Comparison of ENCODE assay signal across 1 cellular context in the genomic region with DNA sequence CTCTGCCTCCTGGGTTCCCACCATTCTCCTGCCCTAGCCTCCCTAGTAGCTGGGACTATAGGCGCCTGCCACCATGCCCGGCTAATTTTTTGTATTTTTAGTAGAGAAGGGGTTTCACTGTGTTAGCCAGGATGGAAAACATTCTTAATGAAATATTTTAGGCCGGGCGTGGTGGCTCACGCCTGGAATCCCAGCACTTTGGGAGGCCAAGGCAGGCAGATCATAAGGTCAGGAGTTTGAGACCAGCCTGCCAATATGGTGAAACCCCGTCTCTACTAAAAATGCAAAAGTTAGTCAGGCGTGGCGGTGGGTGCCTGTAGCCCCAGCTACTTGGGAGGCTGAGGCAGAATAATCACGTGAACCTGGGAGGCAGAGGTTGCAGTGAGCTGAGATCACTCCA.
TF ChIP-seq lines count a peak whose summit lies in the region.

No MANE protein-coding gene starts in this region.

TF ChIP-seq in HepG2, 621 proteins besides CTCF, POLR2A, EP300 and RAD21:
- TF ChIP-seq ZNF460 (CRISPR knock-in tag; IDR thresholded peaks at IDR 0.05; ENCODE audit: borderline replicate concordance) (peak; percentile 56; the same call in 1 of the 2 replicates), PHF21A (CRISPR knock-in tag; IDR thresholded peaks at IDR 0.05) (0 out of 2 replicates have a peak, but pooled peaks have one; percentile 19)
